25 cellular contexts compared by ENCODE assay signal in the genomic region with DNA sequence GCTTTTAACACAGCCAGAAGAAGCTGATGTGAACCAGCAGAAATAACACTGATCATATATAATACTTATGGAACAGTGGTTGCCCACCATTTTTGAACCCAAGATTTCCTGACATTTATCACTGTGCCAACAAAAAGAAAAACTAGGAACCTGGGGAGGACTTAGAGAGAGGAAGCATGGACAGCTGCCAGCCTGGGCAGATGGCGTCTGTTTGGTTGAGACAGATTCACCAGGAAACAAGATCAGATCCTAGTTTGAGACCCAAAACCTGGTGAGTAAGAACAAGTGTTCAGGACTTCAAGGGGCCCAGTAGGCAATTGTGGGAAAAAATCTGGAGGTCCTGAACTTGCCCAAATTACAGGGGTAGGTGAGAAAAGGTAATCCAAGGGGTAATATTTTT.
DNase-seq lines count a peak whose midpoint lies in the region; ATAC-seq, FAIRE-seq and TF ChIP-seq lines count a peak whose summit lies in the region.
"Had no signal": no experiment of that assay in that cellular context is flagged by ENCODE, and none has a peak within 500 bp of the region (broad histone marks: within the 10 kb centered on the region; RNA-seq: fewer than 3 reads in every experiment).

No MANE protein-coding gene starts in this region.

- DNase-seq in right cardiac atrium (peak in 1 of 3 donors; percentile 55), cardiac septum (ENCODE audit: low spot score) (no peak), NCI-H82 (lab: John Stamatoyannopoulos, UW) (peak; percentile 82), endothelial cell of umbilical vein (ENCODE audit: low read depth, low spot score) (peak; percentile 33), T1000 (lab: John Stamatoyannopoulos, UW) (no peak)
- DNase-seq in T-helper 2 cell treated with Interferon-gamma antibody and Interleukin-4, amounts not matched to agents 5 μg/mL and 100 μg/mL, for 36 hours (ENCODE audit: low spot score), result no peak
- DNase-seq: activated CD4-positive, alpha-beta T cell treated with anti-CD3 and anti-CD28 coated beads, Interleukin-2, amount 50 U/mL, for 1 hour; activated CD8-positive, alpha-beta memory T cell treated with anti-CD3 and anti-CD28 coated beads, Interleukin-2, amount 50 U/mL, for 4 hours; activated naive CD8-positive, alpha-beta T cell treated with anti-CD3 and anti-CD28 coated beads for 36 hours; Caco-2; effector memory CD8-positive, alpha-beta T cell; GOT3; Karpas-422; mammary epithelial cell; NCI-H2081 treated with DMSO at 0.1 percent for 48 hours; NCI-H774; PC-3; upper lobe of left lung had no signal

- no peak overlapping the region for H3K4me2 ChIP-seq in endothelial cell of umbilical vein (ENCODE audit: insufficient read depth, low read length)
- H3K4me2 ChIP-seq: BLaER1 had no signal

- no peaks in the 10 kb centered on the region for H3K36me3 ChIP-seq in endothelial cell of umbilical vein (ENCODE audit: control insufficient read depth in 2 of 2, extremely low read depth in 1 of 2, insufficient read depth in 2 of 2, low read length in 2 of 2)
- H3K36me3 ChIP-seq: BLaER1, SJSA1, upper lobe of left lung had no signal

- dilution Hi-C loops in endothelial cell of umbilical vein (cut with MboI; ENCODE audit: extremely low pct_ligation_motif_present, low sequenced_read_pairs), result no loop called here

- no peak overlapping the region for H3K4me3 Mint-ChIP-seq in T-helper 2 cell treated with Interferon-gamma antibody and Interleukin-4, amounts not matched to agents 5 μg/mL and 100 μg/mL, for 36 hours
- H3K4me3 Mint-ChIP-seq: activated naive CD8-positive, alpha-beta T cell treated with anti-CD3 and anti-CD28 coated beads for 36 hours; effector memory CD8-positive, alpha-beta T cell had no signal

- H3K9me3 ChIP-seq in right cardiac atrium (ENCODE audit: control insufficient read depth, low read length), result no peaks in the 10 kb centered on the region
- no peaks in the 10 kb centered on the region for H3K9me3 ChIP-seq in endothelial cell of umbilical vein (replicated peaks; ENCODE audit: control insufficient read depth, insufficient read depth, low read length)
- H3K9me3 ChIP-seq: Caco-2, SJSA1, upper lobe of left lung had no signal

- ATAC-seq in right cardiac atrium (no peak), HG02885 (IDR thresholded peaks at IDR 0.05; ENCODE audit: poor library complexity, unreplicated experiment) (no peak), GM18505 (IDR thresholded peaks at IDR 0.05; ENCODE audit: unreplicated experiment) (no peak)
- ATAC-seq: effector memory CD8-positive, alpha-beta T cell; PC-3; sciatic nerve had no signal

- H3K4me3 ChIP-seq in right cardiac atrium (ENCODE audit: low read length) (peak overlapping the region; percentile 5), endothelial cell of umbilical vein (replicated peaks in 1 of 3; ENCODE audit: insufficient read depth in 1 of 3, low read depth in 1 of 3, low read length in 3 of 3) (no peak overlapping the region)
- H3K4me3 ChIP-seq: BLaER1, SJSA1, upper lobe of left lung had no signal

- 84% methylated on average over 1 of the region's 1 CpG for WGBS in right cardiac atrium

- BruUV-seq in endothelial cell of umbilical vein (replicated peaks; lab: Mats Ljungman, UMichigan), result no TSS peak

- H3K9me1 ChIP-seq in endothelial cell of umbilical vein (replicated peaks; ENCODE audit: control insufficient read depth, extremely low read depth, insufficient read depth, low read length), result no peaks in the 10 kb centered on the region

- H3K4me1 ChIP-seq in right cardiac atrium (ENCODE audit: control insufficient read depth, insufficient read depth, low read length) (no peaks in the 10 kb centered on the region), endothelial cell of umbilical vein (ENCODE audit: control insufficient read depth, extremely low read depth, insufficient read depth, low read length) (peaks cover 19% of the 10 kb centered on the region)
- H3K4me1 ChIP-seq: BLaER1, Caco-2, upper lobe of left lung had no signal

- POLR2A ChIA-PET in endothelial cell of umbilical vein (lab: Charles Lee), result no interaction called here

- H2AFZ ChIP-seq in endothelial cell of umbilical vein (ENCODE audit: low read depth, low read length), result no peak overlapping the region

- no peak for FAIRE-seq in endothelial cell of umbilical vein (lab: Jason Lieb, UNC)
- FAIRE-seq: keratinocyte had no signal

- intact Hi-C loops in right cardiac atrium (cut with DNase I) (no loop called here), cardiac septum (cut with DNase I) (no loop called here), endothelial cell of umbilical vein (cut with micrococcal nuclease) (no loop called here)

- H3K9me3 Mint-ChIP-seq in T-helper 2 cell treated with Interferon-gamma antibody and Interleukin-4, amounts not matched to agents 5 μg/mL and 100 μg/mL, for 36 hours, result no peaks in the 10 kb centered on the region
- H3K9me3 Mint-ChIP-seq: activated naive CD8-positive, alpha-beta T cell treated with anti-CD3 and anti-CD28 coated beads for 36 hours; activated T-helper 2 cell treated with anti-CD3 and anti-CD28 coated beads, Interferon-gamma antibody, Interleukin-2, Interleukin-4, amounts not matched to agents 10 μg/mL and 5 μg/mL and 100 μg/mL, durations not matched to agents 14 hours and 24 hours and 36 hours; effector memory CD8-positive, alpha-beta T cell had no signal

- peaks cover 1% of the 10 kb centered on the region for H3K79me2 ChIP-seq in endothelial cell of umbilical vein (ENCODE audit: control insufficient read depth, insufficient read depth, low read length)

- no peaks in the 10 kb centered on the region for H3K36me3 Mint-ChIP-seq in T-helper 2 cell treated with Interferon-gamma antibody and Interleukin-4, amounts not matched to agents 5 μg/mL and 100 μg/mL, for 36 hours (ENCODE audit: low read depth)

- no peak overlapping the region for H3K9ac ChIP-seq in endothelial cell of umbilical vein (replicated peaks; ENCODE audit: extremely low read depth, insufficient read depth, low read length)
- H3K9ac ChIP-seq: BLaER1 had no signal

- no peak overlapping the region for H3K27ac Mint-ChIP-seq in T-helper 2 cell treated with Interferon-gamma antibody and Interleukin-4, amounts not matched to agents 5 μg/mL and 100 μg/mL, for 36 hours
- H3K27ac Mint-ChIP-seq: activated naive CD8-positive, alpha-beta T cell treated with anti-CD3 and anti-CD28 coated beads for 36 hours; activated T-helper 2 cell treated with anti-CD3 and anti-CD28 coated beads, Interferon-gamma antibody, Interleukin-2, Interleukin-4, amounts not matched to agents 10 μg/mL and 5 μg/mL and 100 μg/mL, durations not matched to agents 14 hours and 24 hours and 36 hours; effector memory CD8-positive, alpha-beta T cell had no signal

- H4K20me1 ChIP-seq in endothelial cell of umbilical vein (replicated peaks; ENCODE audit: control insufficient read depth, extremely low read depth, insufficient read depth, low read length), result no peaks in the 10 kb centered on the region
- H4K20me1 ChIP-seq: BLaER1 had no signal

- TF ChIP-seq POLR2A in endothelial cell of umbilical vein (IDR thresholded peaks at IDR 0.05; ENCODE audit: low read depth, low read length) (no peak), GM18505 (IDR thresholded peaks at IDR 0.05; ENCODE audit: borderline replicate concordance, extremely low read depth, insufficient read depth, insufficient read length) (no peak)

- H3K27ac ChIP-seq in right cardiac atrium (ENCODE audit: low read length), result no peak overlapping the region
- H3K27ac ChIP-seq in endothelial cell of umbilical vein (ENCODE audit: insufficient read depth, low read depth, low read length), result no peak overlapping the region
- H3K27ac ChIP-seq: BLaER1, SJSA1, upper lobe of left lung had no signal

- no peaks in the 10 kb centered on the region for H3K27me3 ChIP-seq in right cardiac atrium (ENCODE audit: control insufficient read depth, insufficient read depth)
- H3K27me3 ChIP-seq in endothelial cell of umbilical vein (ENCODE audit: control insufficient read depth in 2 of 2, insufficient read depth in 2 of 2, low read length in 2 of 2), result no peaks in the 10 kb centered on the region
- H3K27me3 ChIP-seq: BLaER1, SJSA1, upper lobe of left lung had no signal

- no peaks in the 10 kb centered on the region for H3K27me3 Mint-ChIP-seq in T-helper 2 cell treated with Interferon-gamma antibody and Interleukin-4, amounts not matched to agents 5 μg/mL and 100 μg/mL, for 36 hours (ENCODE audit: low read depth)
- H3K27me3 Mint-ChIP-seq: activated naive CD8-positive, alpha-beta T cell treated with anti-CD3 and anti-CD28 coated beads for 36 hours; effector memory CD8-positive, alpha-beta T cell had no signal

- CTCF ChIA-PET in endothelial cell of umbilical vein (lab: Charles Lee), result no interaction called here

- no peaks in the 10 kb centered on the region for H3K4me1 Mint-ChIP-seq in T-helper 2 cell treated with Interferon-gamma antibody and Interleukin-4, amounts not matched to agents 5 μg/mL and 100 μg/mL, for 36 hours (ENCODE audit: low read depth)

- TF ChIP-seq CTCF in endothelial cell of umbilical vein (IDR thresholded peaks at IDR 0.05; ENCODE audit: extremely low read depth in 1 of 2, insufficient read depth in 1 of 2, low read depth in 1 of 2, low read length in 2 of 2), result no peak

TF ChIP-seq in endothelial cell of umbilical vein, 7 proteins besides CTCF, POLR2A, EP300 and RAD21:
- TF ChIP-seq POLR2AphosphoS5 (IDR thresholded peaks at IDR 0.05; ENCODE audit: insufficient read depth, low read depth, low read length) (no peak), FOS (IDR thresholded peaks at IDR 0.05; ENCODE audit: borderline replicate concordance, insufficient read depth, low read length) (no peak), MYC (IDR thresholded peaks at IDR 0.05; ENCODE audit: low read depth, low read length) (no peak), EZH2 (IDR thresholded peaks at IDR 0.05; ENCODE audit: borderline replicate concordance, low read depth, low read length, severe bottlenecking) (no peak), GATA2 (IDR thresholded peaks at IDR 0.05; ENCODE audit: insufficient read depth, insufficient read length, low read depth, low read length) (no peak), JUN (IDR thresholded peaks at IDR 0.05; ENCODE audit: borderline replicate concordance, insufficient read depth, insufficient read length, low read depth) (no peak)
- TF ChIP-seq, protein P1, sequence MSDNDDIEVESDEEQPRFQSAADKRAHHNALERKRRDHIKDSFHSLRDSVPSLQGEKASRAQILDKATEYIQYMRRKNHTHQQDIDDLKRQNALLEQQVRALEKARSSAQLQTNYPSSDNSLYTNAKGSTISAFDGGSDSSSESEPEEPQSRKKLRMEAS (IDR thresholded peaks at IDR 0.05; ENCODE audit: insufficient read depth, insufficient read length), result no peak

Comparison
In these comparisons a context has a peak if more than half of its experiments do, and no peak if none do; other contexts are left out.
1. DNase-seq: peak in NCI-H82 (single experiment) and endothelial cell of umbilical vein (single experiment); none in cardiac septum (single experiment), T-helper 2 cell treated with Interferon-gamma antibody and Interleukin-4, amounts not matched to agents 5 μg/mL and 100 μg/mL, for 36 hours (single experiment) and T1000 (single experiment).